ENCODE assay signal across 27 cellular contexts in the genomic region with DNA sequence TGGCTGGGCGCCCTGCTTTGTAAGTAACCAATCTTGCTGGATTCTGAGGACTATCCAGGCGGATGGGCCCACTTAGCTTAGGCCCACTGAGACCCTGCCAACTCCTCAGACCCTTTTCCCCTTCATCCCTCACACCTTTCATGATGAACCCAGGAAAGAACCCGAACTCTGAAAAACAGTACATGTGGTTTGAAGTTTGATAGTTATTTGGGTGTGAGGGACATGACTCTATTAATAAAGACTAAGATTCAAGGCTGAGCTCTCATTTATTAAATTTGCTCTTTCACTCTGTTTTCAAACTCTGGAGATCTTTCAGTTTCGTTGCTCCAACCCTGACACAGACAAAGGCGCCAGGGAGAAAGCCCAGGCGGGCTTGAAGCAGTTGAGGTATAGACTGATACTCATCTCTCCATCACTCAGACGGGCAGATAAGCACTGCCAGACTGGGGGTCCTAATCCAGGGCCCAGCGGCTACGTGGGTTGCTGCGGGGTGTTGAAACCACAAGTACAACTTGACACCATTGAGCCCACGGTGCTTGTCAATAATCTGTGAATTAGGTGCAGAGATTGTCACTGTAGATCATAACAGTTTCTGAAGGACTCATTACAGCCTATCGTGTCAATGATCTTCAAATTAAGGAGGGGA. TPM values are rescaled to one million over a fixed set of nuclear protein-coding genes. Genes with fewer than 3 reads are reported as not detected.
A peak's percentile ranks its signal among the peaks of the same experiment; 100 is the strongest.
DNase-seq lines count a peak whose midpoint lies in the region; ATAC-seq, FAIRE-seq and TF ChIP-seq lines count a peak whose summit lies in the region.
"Had no signal": no experiment of that assay in that cellular context is flagged by ENCODE, and none has a peak within 500 bp of the region (broad histone marks: within the 10 kb centered on the region; RNA-seq: fewer than 3 reads in every experiment).

No MANE protein-coding gene starts in this region.

- H3K27me3 ChIP-seq in GM23338 (ENCODE audit: insufficient read depth) (peaks cover 42% of the 10 kb centered on the region), MM.1S (replicated peaks; ENCODE audit: insufficient read depth, low read length) (0 out of 2 replicates have a peak, but pooled peaks cover 6% of the 10 kb centered on the region), H1 (replicated peaks in 1 of 4; ENCODE audit: control insufficient read depth in 3 of 4, extremely low read depth in 1 of 4, insufficient read depth in 3 of 4, low read length in 3 of 4) (peaks cover 0 to 26% (median 15%) of the 10 kb centered on the region in 4 experiments; a peak in 5 of 7 replicates)

- TF ChIP-seq RAD21 in H1 (IDR thresholded peaks at IDR 0.05 in 1 of 2, conservative IDR thresholded peaks at IDR 0.05 in 1 of 2; ENCODE audit: low read depth in 2 of 2, low read length in 2 of 2) = no peak

- peak overlapping the region; percentile 96; the same call in 1 of the 2 replicates for H2BK12ac ChIP-seq in H1 (ENCODE audit: low read depth, low read length)

- DNase-seq in GM23338 (ENCODE audit: low spot score) (peak; percentile 19), MM.1S (no peak), H1 (ENCODE audit: low read depth in 1 of 2, low spot score in 2 of 2) (peak in 1 of 2 experiments; percentile 47), neural crest cell (ENCODE audit: low read depth, low spot score) (no peak), SW 1271 (lab: John Stamatoyannopoulos, UW) (no peak), H4 (ENCODE audit: low spot score) (no peak), HUDEP-2 (lab: John Stamatoyannopoulos, UW; ENCODE audit: unreplicated experiment in 76 of 76) (no peak), HEK293T (ENCODE audit: extremely low spot score) (no peak)
- DNase-seq: activated CD4-positive, alpha-beta memory T cell treated with anti-CD3 and anti-CD28 coated beads for 36 hours; CD8-positive, alpha-beta T cell; cerebellar nuclear complex; DMS153; effector CD4-positive, alpha-beta T cell; gastrocnemius medialis; GF-D8; mesenchymal stem cell; NCI-H1092 treated with DMSO at 0.1 percent for 48 hours; NCI-H2081 treated with DMSO at 0.1 percent for 48 hours; NCI-H446; stimulated activated CD4-positive, alpha-beta T cell treated with anti-CD3 and anti-CD28 coated beads, Interleukin-12 subunit alpha, Interleukin-12 subunit beta, amount 100 ng/mL, for 4 hours; stimulated activated naive CD8-positive, alpha-beta T cell treated with anti-CD3 and anti-CD28 coated beads, Interleukin-15, amount 100 ng/mL, for 72 hours; T-cell; transverse colon had no signal

- H3K4me1 Mint-ChIP-seq in GM23338 (peaks cover 84% of the 10 kb centered on the region), neural crest cell (peaks cover 65% of the 10 kb centered on the region)

- H2AK5ac ChIP-seq in H1 (ENCODE audit: low read depth, low read length) = peak overlapping the region; percentile 44

- H2BK20ac ChIP-seq in H1 (ENCODE audit: low read length) = peak overlapping the region; percentile 96; the same call in 1 of the 2 replicates

- H4K5ac ChIP-seq in H1 (ENCODE audit: insufficient read length, low read depth, low read length) = peak overlapping the region; percentile 32

- H3K9me3 Mint-ChIP-seq in GM23338 (no peaks in the 10 kb centered on the region), neural crest cell (peaks cover 3% of the 10 kb centered on the region)
- H3K9me3 Mint-ChIP-seq: activated CD4-positive, alpha-beta memory T cell treated with anti-CD3 and anti-CD28 coated beads for 36 hours had no signal

- H3K18ac ChIP-seq in H1 (ENCODE audit: extremely low read depth, low read length) = peak overlapping the region; percentile 89

- no peak for TF ChIP-seq POLR2A in H1 (IDR thresholded peaks at IDR 0.05; ENCODE audit: control extremely low read depth in 1 of 2, low read depth in 2 of 2, low read length in 2 of 2)

- H2AFZ ChIP-seq in GM23338 = 0 out of 2 replicates have a peak overlapping the region, but pooled peaks have one; percentile 38
- peak overlapping the region; percentile 46 for H2AFZ ChIP-seq in MM.1S (ENCODE audit: low read length)
- no peak overlapping the region; the same call in 1 of the 2 replicates for H2AFZ ChIP-seq in H1 (ENCODE audit: low read length)

- ATAC-seq in GM23338 = 0 out of 3 replicates have a peak, but pooled peaks have one; percentile 2
- ATAC-seq: CD8-positive, alpha-beta T cell; gastrocnemius medialis; HCT116; pancreas; right cardiac atrium; stimulated activated naive CD8-positive, alpha-beta T cell treated with anti-CD3 and anti-CD28 coated beads, Interleukin-15, amount 100 ng/mL, for 72 hours; T-cell had no signal

- H3K23me2 ChIP-seq in H1 (ENCODE audit: low read depth, low read length) = peaks cover 15% of the 10 kb centered on the region

- peak overlapping the region; percentile 82; the same call in 1 of the 2 replicates for H2BK5ac ChIP-seq in H1 (ENCODE audit: low read depth, low read length)

- H3K27ac ChIP-seq in GM23338 (ENCODE audit: low read depth) (no peak overlapping the region), MM.1S (ENCODE audit: low read length) (no peak overlapping the region), H1 (ENCODE audit: low read depth, low read length) (no peak overlapping the region)
- H3K27ac ChIP-seq: gastrocnemius medialis, pancreas, transverse colon had no signal

- H3F3A ChIP-seq in GM23338 (replicated peaks; ENCODE audit: low read depth) (no peaks in the 10 kb centered on the region; the same call in 1 of the 2 replicates), MM.1S (ENCODE audit: insufficient read depth, low read length) (peaks cover 6% of the 10 kb centered on the region)

- no peaks in the 10 kb centered on the region for H3K9me3 ChIP-seq in MM.1S (replicated peaks; ENCODE audit: insufficient read depth, low read length)
- no peaks in the 10 kb centered on the region for H3K9me3 ChIP-seq in H1 (ENCODE audit: insufficient read depth in 2 of 2, low read depth in 1 of 2, low read length in 1 of 2)
- H3K9me3 ChIP-seq: gastrocnemius medialis, pancreas, transverse colon had no signal

- H3K36me3 ChIP-seq in GM23338 (ENCODE audit: insufficient read depth) = no peaks in the 10 kb centered on the region
- H3K36me3 ChIP-seq in MM.1S (replicated peaks; ENCODE audit: insufficient read depth, low read length) = no peaks in the 10 kb centered on the region
- H3K36me3 ChIP-seq in H1 (ENCODE audit: control insufficient read depth in 2 of 4, insufficient read depth in 4 of 4, low read length in 3 of 4) = no peaks in the 10 kb centered on the region
- H3K36me3 ChIP-seq: gastrocnemius medialis, pancreas, transverse colon had no signal

- H3K9me2 ChIP-seq in GM23338 (ENCODE audit: insufficient read depth) (no peaks in the 10 kb centered on the region), MM.1S (replicated peaks; ENCODE audit: insufficient read depth, low read length) (no peaks in the 10 kb centered on the region)

- no peak overlapping the region for H3K23ac ChIP-seq in H1 (ENCODE audit: insufficient read length)

- no peak for FAIRE-seq in H1 (lab: Jason Lieb, UNC)
- FAIRE-seq: pancreas had no signal

- no peak for TF ChIP-seq EP300 in H1 (IDR thresholded peaks at IDR 0.05; ENCODE audit: borderline replicate concordance in 1 of 2, low read depth in 2 of 2, low read length in 2 of 2)

- H3K4me3 Mint-ChIP-seq in GM23338 (peak overlapping the region; percentile 86), neural crest cell (peak overlapping the region; percentile 35)
- H3K4me3 Mint-ChIP-seq: activated CD4-positive, alpha-beta memory T cell treated with anti-CD3 and anti-CD28 coated beads for 36 hours; CD8-positive, alpha-beta T cell; T-cell had no signal

- H3K4ac ChIP-seq in H1 (replicated peaks; ENCODE audit: insufficient read length, low read depth, low read length) = peak overlapping the region; percentile 6

- H3K9ac ChIP-seq in MM.1S (ENCODE audit: low read length) = no peak overlapping the region
- no peak overlapping the region for H3K9ac ChIP-seq in H1 (replicated peaks in 1 of 4; ENCODE audit: extremely low read depth in 1 of 4, low read depth in 3 of 4, low read length in 3 of 4)

- H3K56ac ChIP-seq in H1 (replicated peaks; ENCODE audit: insufficient read length, low read depth, low read length) = no peak overlapping the region

- TF ChIP-seq CTCF in GM23338 (conservative IDR thresholded peaks at IDR 0.05; ENCODE audit: low read depth in 2 of 2) = no peak
- TF ChIP-seq CTCF in MM.1S (IDR thresholded peaks at IDR 0.05; ENCODE audit: low read length) = no peak
- TF ChIP-seq CTCF in H1 (IDR thresholded peaks at IDR 0.05; ENCODE audit: control extremely low read depth in 1 of 3, insufficient read depth in 1 of 3, low read depth in 1 of 3, low read length in 3 of 3) = no peak
- no peak for TF ChIP-seq CTCF in neural crest cell (conservative IDR thresholded peaks at IDR 0.05)

- H4K20me1 ChIP-seq in GM23338 (replicated peaks; ENCODE audit: insufficient read depth) = no peaks in the 10 kb centered on the region
- no peaks in the 10 kb centered on the region for H4K20me1 ChIP-seq in MM.1S (ENCODE audit: insufficient read depth, low read length)
- no peaks in the 10 kb centered on the region for H4K20me1 ChIP-seq in H1 (replicated peaks in 1 of 2; ENCODE audit: control insufficient read depth in 1 of 2, insufficient read depth in 2 of 2, low read length in 2 of 2)

- peak overlapping the region; percentile 62 for H2BK120ac ChIP-seq in H1 (replicated peaks; ENCODE audit: low read depth, low read length)

- CTCF ChIA-PET in H1 (lab: Charles Lee; ENCODE audit: partially characterized antibody) (interaction anchor here (0.6 to 1.2 kb wide), 8 partner anchors 13 to 840 kb away, joined by 3 read pairs; no protein-coding TSS in a partner anchor), HEK293T (lab: Yijun Ruan, JAX) (no interaction called here)

- H3K27ac Mint-ChIP-seq in GM23338 = no peak overlapping the region
- H3K27ac Mint-ChIP-seq in neural crest cell (ENCODE audit: unreplicated experiment) = no peak overlapping the region
- H3K27ac Mint-ChIP-seq: activated CD4-positive, alpha-beta memory T cell treated with anti-CD3 and anti-CD28 coated beads for 36 hours; CD8-positive, alpha-beta T cell; stimulated activated naive CD8-positive, alpha-beta T cell treated with anti-CD3 and anti-CD28 coated beads, Interleukin-15, amount 100 ng/mL, for 72 hours; T-cell had no signal

- WGBS in H1 (ENCODE audit: extremely low coverage in 1 of 2, insufficient coverage in 1 of 2, insufficient read length in 1 of 2, insufficient replicate concordance in 2 of 2, low coverage in 1 of 2, low lambda C conversion rate in 2 of 2, missing lambda C conversion rate in 1 of 2), 2 experiments = 41% methylated on average over 12 of the region's 12 CpGs; no CpG with 5 or more reads in 1 of the 2 experiments

- no peaks in the 10 kb centered on the region for H3K79me2 ChIP-seq in GM23338 (replicated peaks; ENCODE audit: insufficient read depth)
- no peaks in the 10 kb centered on the region for H3K79me2 ChIP-seq in MM.1S (ENCODE audit: low read length)
- no peaks in the 10 kb centered on the region for H3K79me2 ChIP-seq in H1 (ENCODE audit: control insufficient read depth in 1 of 2, insufficient read depth in 2 of 2, low read length in 2 of 2)

- peak overlapping the region; percentile 46 for H4K91ac ChIP-seq in H1 (replicated peaks; ENCODE audit: insufficient read length, low read length)

- peak overlapping the region; percentile 54 for H3K4me3 ChIP-seq in GM23338
- H3K4me3 ChIP-seq in MM.1S (ENCODE audit: low read length) = peak overlapping the region; percentile 37
- peak overlapping the region in 1 of 4 experiments; percentile 59; a peak in 4 of 8 replicates for H3K4me3 ChIP-seq in H1 (ENCODE audit: extremely low read depth in 1 of 4, insufficient read depth in 2 of 4, low read depth in 3 of 4, low read length in 4 of 4)
- H3K4me3 ChIP-seq: gastrocnemius medialis, pancreas, transverse colon had no signal

- H4K8ac ChIP-seq in H1 (ENCODE audit: extremely low read depth, insufficient read depth, low read length) = peak overlapping the region; percentile 28

- H2BK15ac ChIP-seq in H1 (ENCODE audit: low read length) = peak overlapping the region; percentile 53; the same call in 1 of the 2 replicates

- H3K27me3 Mint-ChIP-seq in GM23338 (ENCODE audit: insufficient read depth, low read depth, poor library complexity) (peaks cover 43% of the 10 kb centered on the region), neural crest cell (ENCODE audit: low read depth) (no peaks in the 10 kb centered on the region)

- H3K36me3 Mint-ChIP-seq in GM23338 (ENCODE audit: low read depth) = no peaks in the 10 kb centered on the region
- peaks cover 10% of the 10 kb centered on the region for H3K36me3 Mint-ChIP-seq in neural crest cell (ENCODE audit: low read depth)
- H3K36me3 Mint-ChIP-seq: CD8-positive, alpha-beta T cell; T-cell had no signal

- no peaks in the 10 kb centered on the region for H3K79me1 ChIP-seq in H1 (ENCODE audit: low read depth, low read length)

- no peak overlapping the region for H3K14ac ChIP-seq in H1 (ENCODE audit: insufficient read length)

- POLR2A ChIA-PET in H1 (lab: Charles Lee; ENCODE audit: partially characterized antibody) = interaction anchor here (1.0 to 2.0 kb wide), 4 partner anchors 9 to 18 kb away, joined by 3 to 7 read pairs (median 5); no protein-coding TSS in a partner anchor
- POLR2A ChIA-PET in HEK293T (lab: Yijun Ruan, JAX) = no interaction called here

- H3K4me1 ChIP-seq in GM23338 (ENCODE audit: insufficient read depth) (peaks cover 71% of the 10 kb centered on the region), MM.1S (ENCODE audit: low read length) (peaks cover 8% of the 10 kb centered on the region), H1 (replicated peaks in 1 of 4; ENCODE audit: control insufficient read depth in 3 of 4, insufficient read depth in 4 of 4, low read length in 3 of 4) (peaks cover 10 to 45% (median 28%) of the 10 kb centered on the region in 4 experiments)

- peak overlapping the region; percentile 76 for H3K4me2 ChIP-seq in GM23338
- peak overlapping the region; percentile 61 for H3K4me2 ChIP-seq in MM.1S (ENCODE audit: low read depth, low read length)
- H3K4me2 ChIP-seq in H1 (ENCODE audit: insufficient read depth in 1 of 2, low read depth in 2 of 2, low read length in 2 of 2) = peak overlapping the region; percentile 80 to 86

RNA-seq across cellular contexts. Expression of gene SOX2, which starts 7.2 kb away (rescaled TPM):
- total RNA-seq in GM23338 (2014; rRNA removed; shearing (Covaris generic)) = 211 and 228 TPM in 2 replicates
- polyA plus RNA-seq in GM23338 (2016; fragmentation: Nextera tagmentation; extraction: Ambion mirVana) (105 and 117 TPM in 2 replicates), H1 (2011; rRNA removed) (149 and 170 TPM in 2 replicates)
- 247 and 260 TPM in 2 replicates for total RNA-seq in H1 (2021; fragmentation: NEBNext Ultra II Directional; extraction: Animal tissue kit (Norgen Biotek cat#: 25700))
- polyA plus RNA-seq in H1 (2011; cell fraction: cytosol; rRNA removed) = 181 TPM
- polyA plus RNA-seq in H1 (2011; cell fraction: nucleus; rRNA removed) = 120 TPM
- 130 to 186 TPM (median 157 TPM) in 4 replicates for polyA plus RNA-seq in H1 (2012, experiment 1 of 2)
- 64.0 TPM for polyA plus RNA-seq in H1 (2012, experiment 2 of 2)
- polyA plus RNA-seq in H1 (2013, experiment 1 of 2) = 171 TPM
- polyA plus RNA-seq in H1 (2013, experiment 2 of 2) = 169 TPM
- polyA minus RNA-seq in H1 (2011; rRNA and poly(A)+ RNA removed) = 34.6 and 35.5 TPM in 2 replicates
- 101 TPM for polyA minus RNA-seq in H1 (2011; cell fraction: cytosol; rRNA and poly(A)+ RNA removed)
- polyA minus RNA-seq in H1 (2011; cell fraction: nucleus; rRNA and poly(A)+ RNA removed) = 83.5 TPM
- 105 and 110 TPM in 2 replicates for total RNA-seq in neural crest cell
- 4.3 and 6.6 TPM in 2 replicates for total RNA-seq in H4 (2014; rRNA removed; shearing (Covaris generic))
- total RNA-seq: activated CD4-positive, alpha-beta memory T cell treated with anti-CD3 and anti-CD28 coated beads for 36 hours; CD8-positive, alpha-beta T cell; kidney epithelial cell had no signal

Comparison
In these comparisons a context has a peak if more than half of its experiments do, and no peak if none do; other contexts are left out.
1. RNA of gene SOX2, which starts 7.2 kb away (total RNA-seq): 247 to 260 TPM in H1, 211 to 228 TPM in GM23338 and 105 to 110 TPM in neural crest cell; 4.3 to 6.6 TPM in H4; every median in the first group is over 10 times any median in the second.
2. Peak in every context shown above with its lines, with median percentiles within 50 percentile points of each other: H3K4me2 ChIP-seq.